Comparison of ENCODE assay signal across 18 cellular contexts in genomic region chr4:76447326-76447954, GRCh38. TPM values are rescaled to one million over a fixed set of nuclear protein-coding genes. Genes with fewer than 3 reads are reported as not detected.
DNase-seq lines count a peak whose midpoint lies in the region; ATAC-seq and TF ChIP-seq lines count a peak whose summit lies in the region.
"Had no signal": no experiment of that assay in that cellular context is flagged by ENCODE, and none has a peak within 500 bp of the region (broad histone marks: within the 10 kb centered on the region; RNA-seq: fewer than 3 reads in every experiment).

No MANE protein-coding gene starts in this region.

- H3K4me1 ChIP-seq in ectodermal cell (ENCODE audit: control insufficient read depth, insufficient read depth, low read length) (peaks cover 27% of the 10 kb centered on the region), SJCRH30 (peaks cover 3% of the 10 kb centered on the region; the same call in 1 of the 2 replicates)
- H3K4me1 ChIP-seq: A549, Peyer's patch had no signal

- H3K9ac ChIP-seq in SK-N-MC (ENCODE audit: insufficient read length) = no peak overlapping the region

- H3K27ac ChIP-seq in SK-N-MC (0 out of 2 replicates have a peak overlapping the region, but pooled peaks have one; percentile 4), ectodermal cell (ENCODE audit: insufficient read depth, low read depth, low read length, poor library complexity, severe bottlenecking) (peak overlapping the region; percentile 51), SJCRH30 (no peak overlapping the region)
- H3K27ac ChIP-seq: A549, foreskin keratinocyte, Peyer's patch had no signal

- no peaks in the 10 kb centered on the region for H3K27me3 ChIP-seq in ectodermal cell (ENCODE audit: control insufficient read depth, insufficient read depth, low read length, poor library complexity, severe bottlenecking)
- no peaks in the 10 kb centered on the region for H3K27me3 ChIP-seq in H7 (ENCODE audit: control insufficient read depth, insufficient read depth, low read length)
- H3K27me3 ChIP-seq in SJCRH30 = no peaks in the 10 kb centered on the region
- H3K27me3 ChIP-seq: foreskin keratinocyte, Peyer's patch had no signal

- no peak for TF ChIP-seq CTCF in foreskin fibroblast (IDR thresholded peaks at IDR 0.05; ENCODE audit: low read depth, low read length)

- no peak for ATAC-seq in HG03108 (IDR thresholded peaks at IDR 0.05; ENCODE audit: unreplicated experiment)
- ATAC-seq: A549, foreskin keratinocyte had no signal

- DNase-seq in Ammon's horn (ENCODE audit: low spot score) = peak; percentile 35
- no peak for DNase-seq in SK-N-MC (ENCODE audit: low read depth, low spot score)
- DNase-seq in midbrain (lab: John Stamatoyannopoulos, UW) = peak; percentile 29
- DNase-seq in H7 = no peak
- no peak for DNase-seq in SJCRH30
- DNase-seq in foreskin fibroblast = no peak
- DNase-seq: activated CD4-positive, alpha-beta T cell treated with anti-CD3 and anti-CD28 coated beads, Interleukin-2, amount 50 U/mL, for 48 hours; amygdala; CD4-positive, alpha-beta memory T cell; effector CD4-positive, alpha-beta T cell; foreskin keratinocyte; GDM1; NCI-H2029 treated with DMSO at 0.1 percent for 48 hours; Peyer's patch; posterior cingulate gyrus had no signal

- 81 to 97% methylated on average over 1 of the region's 1 CpG for WGBS in ectodermal cell, 2 experiments

- H3K4me3 ChIP-seq in SK-N-MC = no peak overlapping the region
- no peak overlapping the region for H3K4me3 ChIP-seq in ectodermal cell (ENCODE audit: insufficient read depth, low read depth, low read length)
- H3K4me3 ChIP-seq in H7 (ENCODE audit: insufficient read depth, low read depth, low read length) = no peak overlapping the region
- H3K4me3 ChIP-seq in SJCRH30 = no peak overlapping the region
- H3K4me3 ChIP-seq in foreskin fibroblast (ENCODE audit: low read depth in 1 of 2, low read length in 2 of 2) = no peak overlapping the region
- H3K4me3 ChIP-seq: A549, Peyer's patch had no signal

- H3K9me3 ChIP-seq in SK-N-MC (ENCODE audit: low read depth, low read length) = no peaks in the 10 kb centered on the region
- H3K9me3 ChIP-seq in ectodermal cell (ENCODE audit: control insufficient read depth, low read length) = no peaks in the 10 kb centered on the region
- H3K9me3 ChIP-seq in SJCRH30 (replicated peaks) = no peaks in the 10 kb centered on the region; the same call in 1 of the 2 replicates
- H3K9me3 ChIP-seq: A549, Peyer's patch had no signal

- H3K36me3 ChIP-seq in SK-N-MC (ENCODE audit: insufficient read depth, low read length) (no peaks in the 10 kb centered on the region), ectodermal cell (ENCODE audit: control insufficient read depth, insufficient read depth, low read length) (peaks cover 5% of the 10 kb centered on the region), H7 (replicated peaks; ENCODE audit: control insufficient read depth, insufficient read depth, low read length) (no peaks in the 10 kb centered on the region), SJCRH30 (no peaks in the 10 kb centered on the region)
- H3K36me3 ChIP-seq: Peyer's patch had no signal

RNA-seq across cellular contexts. Expression of gene SHROOM3, which starts 12.4 kb away (rescaled TPM):
- 45.6 TPM for polyA plus RNA-seq in ectodermal cell (2013, experiment 1 of 4)
- polyA plus RNA-seq in ectodermal cell (2013, experiment 2 of 4) = 45.1 TPM
- 36.5 TPM for polyA plus RNA-seq in ectodermal cell (2013, experiment 3 of 4)
- polyA plus RNA-seq in ectodermal cell (2013, experiment 4 of 4) = 41.5 TPM
- 52.8 and 55.8 TPM in 2 replicates for total RNA-seq in H7 (2014; rRNA removed; shearing (Covaris generic))
- 22.8 and 23.0 TPM in 2 replicates for total RNA-seq in SJCRH30 (2014; rRNA removed; shearing (Covaris generic))
- total RNA-seq: CD4-positive, alpha-beta memory T cell had no signal
- polyA plus RNA-seq: CD4-positive, alpha-beta memory T cell had no signal

RNA-seq across cellular contexts. Expression of gene CCDC158, which starts 26.5 kb away (rescaled TPM):
- polyA plus RNA-seq in ectodermal cell (2013, experiment 1 of 4) = not detected
- not detected for polyA plus RNA-seq in ectodermal cell (2013, experiment 2 of 4)
- not detected for polyA plus RNA-seq in ectodermal cell (2013, experiment 3 of 4)
- polyA plus RNA-seq in ectodermal cell (2013, experiment 4 of 4) = not detected
- total RNA-seq in H7 (2014; rRNA removed; shearing (Covaris generic)) = not detected in 2 replicates
- total RNA-seq in SJCRH30 (2014; rRNA removed; shearing (Covaris generic)) = not detected in 2 replicates
- total RNA-seq: CD4-positive, alpha-beta memory T cell; foreskin keratinocyte; Peyer's patch had no signal
- polyA plus RNA-seq: CD4-positive, alpha-beta memory T cell; foreskin keratinocyte had no signal

Comparison
In these comparisons a context has a peak if more than half of its experiments do, and no peak if none do; other contexts are left out.
1. DNase-seq: peak in Ammon's horn (single experiment) and midbrain (single experiment); none in SK-N-MC (single experiment), H7 (single experiment), SJCRH30 (0 of 2) and foreskin fibroblast (0 of 2).